34 cellular contexts compared by ENCODE assay signal in the genomic region with DNA sequence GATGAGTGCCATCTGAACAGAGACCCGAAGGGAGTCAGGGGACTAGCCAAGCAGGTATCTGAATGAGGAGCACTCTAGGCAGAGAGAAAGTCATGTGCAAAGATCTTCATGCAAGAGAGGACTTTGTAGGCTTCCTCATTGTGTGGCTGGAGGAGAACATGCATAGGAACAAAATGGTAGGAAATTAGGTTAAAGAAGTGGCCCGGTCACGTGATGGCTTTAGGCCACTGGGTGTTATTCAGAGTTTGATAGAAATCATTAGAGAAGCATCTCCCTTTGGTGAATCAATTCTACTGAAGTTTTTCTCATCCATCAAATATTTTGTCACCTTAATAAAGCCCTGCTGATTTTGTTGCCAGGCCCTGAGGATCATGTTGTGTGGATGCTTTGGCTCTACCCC.
"Had no signal": no experiment of that assay in that cellular context is flagged by ENCODE, and none has a peak within 500 bp of the region (broad histone marks: within the 10 kb centered on the region; RNA-seq: fewer than 3 reads in every experiment).

No MANE protein-coding gene starts in this region.

- H3K36me3 ChIP-seq: adrenal gland, brain microvascular endothelial cell, breast epithelium had no signal

- H3K9me3 ChIP-seq: adrenal gland, body of pancreas, breast epithelium had no signal

- H3K27me3 ChIP-seq: adrenal gland, body of pancreas, brain microvascular endothelial cell, breast epithelium had no signal

- H3K27ac ChIP-seq: adrenal gland, body of pancreas, brain microvascular endothelial cell, breast epithelium, VCaP had no signal

- H3K4me3 ChIP-seq: adrenal gland, body of pancreas, breast epithelium had no signal

- FAIRE-seq: astrocyte, TTC549 had no signal

- ATAC-seq: activated CD8-positive, alpha-beta T cell treated with anti-CD3 and anti-CD28 coated beads for 36 hours; activated naive CD4-positive, alpha-beta T cell treated with anti-CD3 and anti-CD28 coated beads, Interleukin-2, amount 50 U/mL, for 72 hours; activated T-cell treated with anti-CD3 and anti-CD28 coated beads, Interleukin-2, amount 50 U/mL, for 4 hours; activated T-cell treated with anti-CD3 and anti-CD28 coated beads, Interleukin-2, amount 50 U/mL, for 72 hours; activated T-helper 17 cell treated with anti-CD3 and anti-CD28 coated beads, Interleukin-2, amount 50 U/mL, for 72 hours; body of pancreas had no signal

- H3K4me1 ChIP-seq: body of pancreas, breast epithelium had no signal

- DNase-seq: activated B cell treated with CpG ODN at 0.5 μM for 24 hours; activated CD4-positive, alpha-beta memory T cell treated with anti-CD3 and anti-CD28 coated beads for 36 hours; activated CD4-positive, alpha-beta T cell treated with anti-CD3 and anti-CD28 coated beads for 4 hours; activated CD4-positive, alpha-beta T cell treated with anti-CD3 and anti-CD28 coated beads, Interleukin-2, amount 10 ng/mL, durations not matched to agents 24 days and 14 days; activated CD4-positive, alpha-beta T cell treated with anti-CD3 and anti-CD28 coated beads, Interleukin-2, amount 50 U/mL, for 1 hour; activated CD4-positive, alpha-beta T cell treated with anti-CD3 and anti-CD28 coated beads, Interleukin-2, amount 50 U/mL, for 4 hours; activated CD4-positive, CD25-positive, alpha-beta regulatory T cell treated with anti-CD3 and anti-CD28 coated beads, Interleukin-2, amount 50 U/mL, for 72 hours; activated CD8-positive, alpha-beta memory T cell treated with anti-CD3 and anti-CD28 coated beads, Interleukin-2, amount 50 U/mL, for 4 hours; activated CD8-positive, alpha-beta T cell treated with anti-CD3 and anti-CD28 coated beads for 36 hours; activated effector memory CD4-positive, alpha-beta T cell treated with anti-CD3 and anti-CD28 coated beads, Interleukin-2, amount 50 U/mL, for 16 hours; activated gamma-delta T cell treated with Interleukin-2 at 50 U/mL for 16 hours; activated naive CD4-positive, alpha-beta T cell; activated naive CD4-positive, alpha-beta T cell treated with anti-CD3 and anti-CD28 coated beads for 36 hours; activated naive CD4-positive, alpha-beta T cell treated with anti-CD3 and anti-CD28 coated beads, Interleukin-2, amount 50 U/mL, for 16 hours; activated naive CD8-positive, alpha-beta T cell treated with anti-CD3 and anti-CD28 coated beads for 36 hours; activated T-cell treated with anti-CD3 and anti-CD28 coated beads for 4 hours; activated T-cell treated with anti-CD3 and anti-CD28 coated beads, Interleukin-2, amount 50 U/mL, for 1 hour; activated T-cell treated with anti-CD3 and anti-CD28 coated beads, Interleukin-2, amount 50 U/mL, for 4 hours; activated T-cell treated with anti-CD3 and anti-CD28 coated beads, Interleukin-2, amount 50 U/mL, for 72 hours; adrenal gland; amniotic stem cell; aorta; body of pancreas; brain microvascular endothelial cell; central memory CD4-positive, alpha-beta T cell; T-helper 1 cell; T-helper 2 cell; T-helper 9 cell had no signal
